ENCODE assay signal across 1 cellular context in genomic region chr10:72364239-72364777, GRCh38.
A peak's percentile ranks its signal among the peaks of the same experiment; 100 is the strongest.
TF ChIP-seq lines count a peak whose summit lies in the region.

No MANE protein-coding gene starts in this region.

TF ChIP-seq in GM12878, 131 proteins besides CTCF, POLR2A, EP300 and RAD21 (continued from another document and continues in another):
- TF ChIP-seq SKIL (IDR thresholded peaks at IDR 0.05; ENCODE audit: low read depth, poor library complexity, severe bottlenecking) (peak; percentile 78), BHLHE40 (IDR thresholded peaks at IDR 0.05; ENCODE audit: borderline replicate concordance in 1 of 2, low read depth in 2 of 2, low read length in 1 of 2) (peak; percentile 18 to 44; a peak in 1 of 4 replicates), TARDBP (IDR thresholded peaks at IDR 0.05; ENCODE audit: borderline replicate concordance) (no peak), POLR2AphosphoS2 (IDR thresholded peaks at IDR 0.05; ENCODE audit: low read depth, low read length) (0 out of 2 replicates have a peak, but pooled peaks have one; percentile 43), HDAC2 (IDR thresholded peaks at IDR 0.05) (no peak), SPI1 (IDR thresholded peaks at IDR 0.05; ENCODE audit: borderline replicate concordance, insufficient read depth, low read depth, low read length) (peak; percentile 66; the same call in 1 of the 2 replicates), MXI1 (IDR thresholded peaks at IDR 0.05; ENCODE audit: low read depth, low read length) (peak; percentile 68), MEF2B (IDR thresholded peaks at IDR 0.05; ENCODE audit: partially characterized antibody, poor library complexity, severe bottlenecking) (peak; percentile 18), ZBTB11 (CRISPR knock-in tag; IDR thresholded peaks at IDR 0.05) (no peak), E4F1 (IDR thresholded peaks at IDR 0.05; ENCODE audit: borderline replicate concordance, partially characterized antibody) (no peak), RELA (IDR thresholded peaks at IDR 0.05; ENCODE audit: borderline replicate concordance, partially characterized antibody) (no peak), CHD2 (IDR thresholded peaks at IDR 0.05; ENCODE audit: borderline replicate concordance, low read depth, low read length) (0 out of 2 replicates have a peak, but pooled peaks have one; percentile 28), MEF2A (IDR thresholded peaks at IDR 0.05; ENCODE audit: insufficient read depth, low read depth, low read length) (0 out of 2 replicates have a peak, but pooled peaks have one; percentile 16), SRF (IDR thresholded peaks at IDR 0.05; ENCODE audit: low read depth in 2 of 2, low read length in 2 of 2) (no peak), ZNF207 (IDR thresholded peaks at IDR 0.05; ENCODE audit: borderline replicate concordance) (0 out of 2 replicates have a peak, but pooled peaks have one; percentile 18), POU2F2 (IDR thresholded peaks at IDR 0.05; ENCODE audit: borderline replicate concordance, low read depth, low read length) (peak; percentile 51; the same call in 2 of the 3 replicates), EGR1 (IDR thresholded peaks at IDR 0.05; ENCODE audit: borderline replicate concordance in 1 of 2, low read depth in 2 of 2, low read length in 2 of 2) (no peak), ZNF592 (IDR thresholded peaks at IDR 0.05) (peak; percentile 80), LARP7 (IDR thresholded peaks at IDR 0.05) (peak; percentile 71), STAT3 (IDR thresholded peaks at IDR 0.05; ENCODE audit: low read depth, low read length) (no peak), IRF5 (IDR thresholded peaks at IDR 0.05; ENCODE audit: borderline replicate concordance) (no peak), ZBTB40 (IDR thresholded peaks at IDR 0.05; ENCODE audit: borderline replicate concordance) (no peak), NBN (IDR thresholded peaks at IDR 0.05) (0 out of 2 replicates have a peak, but pooled peaks have one; percentile 39), GATAD2B (conservative IDR thresholded peaks at IDR 0.05; ENCODE audit: low read depth) (no peak), POLR2AphosphoS5 (IDR thresholded peaks at IDR 0.05; ENCODE audit: low read length) (peak; percentile 79), BCLAF1 (IDR thresholded peaks at IDR 0.05) (no peak), CHD4 (IDR thresholded peaks at IDR 0.05) (no peak), CHD1 (IDR thresholded peaks at IDR 0.05; ENCODE audit: low read depth, low read length) (no peak), YY1 (IDR thresholded peaks at IDR 0.05; ENCODE audit: low read depth, low read length) (peak; percentile 80), NR2F1 (conservative IDR thresholded peaks at IDR 0.05) (0 out of 2 replicates have a peak, but pooled peaks have one; percentile 23)
